ENCODE assay signal across 28 cellular contexts in genomic region chr9:32867601-32868204, GRCh38.
"Had no signal": no experiment of that assay in that cellular context is flagged by ENCODE, and none has a peak within 500 bp of the region (broad histone marks: within the 10 kb centered on the region; RNA-seq: fewer than 3 reads in every experiment).

No MANE protein-coding gene starts in this region.

- H3K9me3 ChIP-seq: neutrophil, pancreas, prostate gland, right lobe of liver, sigmoid colon, spleen, suprapubic skin, testis, tibial artery, transverse colon, upper lobe of right lung, uterus had no signal

- ATAC-seq: naive thymus-derived CD8-positive, alpha-beta T cell; natural killer cell treated with Interleukin-12 subunit alpha and Interleukin-12 subunit beta and Interleukin-15 and Interleukin-18, amount 100 ng/mL, for 72 hours; pancreas; right cardiac atrium; stimulated activated memory B cell treated with anti-CD40 and anti-IgM and Interleukin-4, amounts not matched to agents 10 μg/mL and 1 μg/mL and 100 μg/mL, for 72 hours; stimulated activated naive CD8-positive, alpha-beta T cell treated with anti-CD3 and anti-CD28 coated beads, Interleukin-15, amount 100 ng/mL, for 72 hours; stimulated activated naive CD8-positive, alpha-beta T cell treated with anti-CD3 and anti-CD28 coated beads, Interleukin-15, Interleukin-2, amounts not matched to agents 100 U/mL and 50 U/mL, for 24 hours; upper lobe of right lung had no signal

- H3K27ac ChIP-seq: neutrophil, pancreas, prostate gland, right lobe of liver, sigmoid colon, spleen, suprapubic skin, testis, tibial artery, transverse colon, upper lobe of right lung, uterus had no signal

- H3K4me1 ChIP-seq: pancreas, prostate gland, right lobe of liver, sigmoid colon, spleen, suprapubic skin, testis, tibial artery, transverse colon, upper lobe of right lung, uterus had no signal

- H3K27me3 ChIP-seq: neutrophil, pancreas, right lobe of liver, sigmoid colon, suprapubic skin, testis, tibial artery, transverse colon, upper lobe of right lung, uterus had no signal

- H3K4me3 ChIP-seq: pancreas, prostate gland, right lobe of liver, sigmoid colon, spleen, suprapubic skin, testis, tibial artery, transverse colon, upper lobe of right lung, uterus had no signal

- DNase-seq: naive thymus-derived CD8-positive, alpha-beta T cell; nephron progenitor cell; nucleus accumbens; pancreas; right cardiac atrium; right lobe of liver; sigmoid colon; small intestine; spleen; stimulated activated CD4-positive, alpha-beta T cell treated with anti-CD3 and anti-CD28 coated beads, Interleukin-12 subunit alpha, Interleukin-12 subunit beta, amount 100 ng/mL, for 4 hours; stimulated activated CD4-positive, alpha-beta T cell treated with anti-CD3 and anti-CD28 coated beads, Interleukin-1b, Interleukin-23, amount 100 ng/mL, for 48 hours; stimulated activated CD4-positive, alpha-beta T cell treated with anti-CD3 and anti-CD28 coated beads, Interleukin-4, amount 100 ng/mL, for 1 hour; stimulated activated CD4-positive, alpha-beta T cell treated with anti-CD3 and anti-CD28 coated beads, Interleukin-4, amount 100 ng/mL, for 4 hours; stimulated activated CD8-positive, alpha-beta memory T cell treated with anti-CD3 and anti-CD28 coated beads, Interleukin-4, amount 100 ng/mL, for 48 hours; stimulated activated naive CD4-positive, alpha-beta T cell; stimulated activated naive CD8-positive, alpha-beta T cell treated with anti-CD3 and anti-CD28 coated beads, Interleukin-15, amount 100 ng/mL, for 72 hours; stimulated activated naive CD8-positive, alpha-beta T cell treated with anti-CD3 and anti-CD28 coated beads, Interleukin-15, Interleukin-2, amounts not matched to agents 100 U/mL and 50 U/mL, for 24 hours; substantia nigra; testis; tibial artery; transverse colon; upper lobe of right lung; uterus had no signal

- H3K36me3 ChIP-seq: neutrophil, pancreas, prostate gland, right lobe of liver, sigmoid colon, spleen, suprapubic skin, tibial artery, transverse colon, upper lobe of right lung, uterus had no signal
